In the genomic region with DNA sequence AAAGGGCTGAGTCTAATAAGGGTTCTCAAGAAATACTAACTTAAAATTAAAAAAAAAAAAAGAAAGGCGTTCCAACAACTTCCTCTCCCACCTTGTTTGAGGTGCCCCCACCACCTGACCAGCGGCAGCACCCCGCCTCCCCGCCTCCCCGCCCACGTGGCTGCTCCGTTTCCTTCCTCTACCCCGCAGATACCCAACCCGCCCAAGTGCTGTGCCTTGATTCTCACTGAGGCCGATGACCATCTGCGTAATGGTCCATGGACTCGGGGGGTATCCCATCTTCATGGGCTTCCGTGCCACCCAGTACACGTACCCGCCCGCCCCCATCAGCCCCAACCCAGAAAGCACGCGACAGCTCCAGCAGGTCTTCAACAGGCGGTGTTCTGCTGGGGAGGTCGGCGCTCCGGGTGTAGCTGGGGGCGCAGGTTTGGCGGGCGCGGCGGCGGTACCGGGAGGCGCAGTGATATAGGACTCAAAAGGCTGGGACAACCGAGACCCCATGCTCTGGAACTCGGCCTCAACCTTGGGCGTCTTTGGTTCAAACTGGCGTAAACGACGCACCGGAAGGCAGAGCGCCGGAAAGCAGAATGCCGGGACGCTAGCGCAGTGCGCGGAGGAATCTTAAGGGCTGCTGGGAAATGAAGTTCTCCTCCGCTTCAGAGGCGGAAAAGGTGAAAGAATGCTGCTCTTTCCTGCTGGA, we compare ENCODE assay signal across 8 cellular contexts. TPM values are rescaled to one million over a fixed set of nuclear protein-coding genes. Genes with fewer than 3 reads are reported as not detected.
DNase-seq lines count a peak whose midpoint lies in the region; ATAC-seq and TF ChIP-seq lines count a peak whose summit lies in the region.

A gene with protein sequence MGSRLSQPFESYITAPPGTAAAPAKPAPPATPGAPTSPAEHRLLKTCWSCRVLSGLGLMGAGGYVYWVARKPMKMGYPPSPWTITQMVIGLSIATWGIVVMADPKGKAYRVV (minus strand): TSS at position 545 of the 700 bp plus-strand sequence. CDS start 44 bp downstream, at position 501.

- H3K36me3 ChIP-seq in muscle layer of colon (ENCODE audit: insufficient read depth, low read length) = no peaks in the 10 kb centered on the region

- peak within 1 kb of the TSS; percentile 28 for H3K9ac ChIP-seq in muscle layer of colon (ENCODE audit: low read length)

- BruUV-seq in Calu3 (replicated peaks; lab: Mats Ljungman, UMichigan) = no TSS peak

- TF ChIP-seq CTCF in Calu3 (IDR thresholded peaks at IDR 0.05; ENCODE audit: unreplicated experiment) = no peak

- H3K4me1 Mint-ChIP-seq in Calu3 (ENCODE audit: low read depth, unreplicated experiment) = no peaks in the 10 kb centered on the region

- intact Hi-C loops in Calu3 (cut with micrococcal nuclease; ENCODE audit: unreplicated experiment) = loop anchor here (10.0 kb wide), 1 partner anchor 225 kb away; no protein-coding TSS in a partner anchor

- H3K4me3 ChIP-seq in muscle layer of colon (ENCODE audit: low read depth in 1 of 2, low read length in 2 of 2) = peak within 1 kb of the TSS; percentile 67 to 77

- H3K27ac Mint-ChIP-seq in Calu3 (ENCODE audit: unreplicated experiment) = peak within 1 kb of the TSS; percentile 60

- DNase-seq in Calu3 (peak; percentile 70), HUDEP-2 (lab: John Stamatoyannopoulos, UW; ENCODE audit: unreplicated experiment in 76 of 76) (peak in 73 of 76 experiments; percentile 4 to 82 (median 59)), OCI-M1 (lab: John Stamatoyannopoulos, UW) (peak; percentile 100)
- DNase-seq in activated T-cell treated with anti-CD3 and anti-CD28 coated beads, Interleukin-2, amount 50 U/mL, for 1 hour = peak; percentile 72
- DNase-seq in stimulated activated CD8-positive, alpha-beta memory T cell treated with anti-CD3 and anti-CD28 coated beads, Interleukin-7, amount 100 ng/mL, for 24 hours (ENCODE audit: low read depth) = peak; percentile 48

- H3K9me3 ChIP-seq in muscle layer of colon (ENCODE audit: low read length) = no peaks in the 10 kb centered on the region

- peak within 1 kb of the TSS; percentile 78 for H3K4me3 Mint-ChIP-seq in Calu3 (ENCODE audit: low read depth, unreplicated experiment)

- no peaks in the 10 kb centered on the region for H3K27me3 ChIP-seq in muscle layer of colon (ENCODE audit: control insufficient read depth in 1 of 2, insufficient read depth in 2 of 2, low read length in 2 of 2)

- no peaks in the 10 kb centered on the region for H3K9me3 Mint-ChIP-seq in Calu3 (ENCODE audit: low read depth, unreplicated experiment)

- CTCF ChIA-PET in Calu3 (lab: Charles Lee) = no interaction called here

- peaks cover 22% of the 10 kb centered on the region for H3K36me3 Mint-ChIP-seq in Calu3 (ENCODE audit: insufficient read depth, unreplicated experiment)

- H3K27ac ChIP-seq in muscle layer of colon (ENCODE audit: low read depth, low read length) = peak within 1 kb of the TSS; percentile 80

- ATAC-seq in GM21367 (IDR thresholded peaks at IDR 0.05; ENCODE audit: unreplicated experiment) = peak; percentile 93
- peak; percentile 96 for ATAC-seq in esophagus mucosa

- H3K27me3 Mint-ChIP-seq in Calu3 (ENCODE audit: unreplicated experiment) = no peaks in the 10 kb centered on the region

- peaks cover 9% of the 10 kb centered on the region for H3K4me1 ChIP-seq in muscle layer of colon (ENCODE audit: insufficient read depth, low read length)

RNA-seq across cellular contexts. Expression of the gene that starts here (rescaled TPM):
- total RNA-seq in Calu3 (2022) (37.5 and 38.7 TPM in 2 replicates), esophagus mucosa (52.9 TPM)

Comparison
In these comparisons a context has a peak if more than half of its experiments do, and no peak if none do; other contexts are left out.
1. Peak in every context shown above with its lines: DNase-seq, ATAC-seq, H3K4me3 ChIP-seq and H3K27ac ChIP-seq.
2. DNase-seq: peak in every context shown above with its lines; median percentile 100 in OCI-M1; 72 in activated T-cell treated with anti-CD3 and anti-CD28 coated beads, Interleukin-2, amount 50 U/mL, for 1 hour; 70 in Calu3; 59 in HUDEP-2; 48 in stimulated activated CD8-positive, alpha-beta memory T cell treated with anti-CD3 and anti-CD28 coated beads, Interleukin-7, amount 100 ng/mL, for 24 hours.